Comparison of ENCODE assay signal across 8 cellular contexts in the genomic region with DNA sequence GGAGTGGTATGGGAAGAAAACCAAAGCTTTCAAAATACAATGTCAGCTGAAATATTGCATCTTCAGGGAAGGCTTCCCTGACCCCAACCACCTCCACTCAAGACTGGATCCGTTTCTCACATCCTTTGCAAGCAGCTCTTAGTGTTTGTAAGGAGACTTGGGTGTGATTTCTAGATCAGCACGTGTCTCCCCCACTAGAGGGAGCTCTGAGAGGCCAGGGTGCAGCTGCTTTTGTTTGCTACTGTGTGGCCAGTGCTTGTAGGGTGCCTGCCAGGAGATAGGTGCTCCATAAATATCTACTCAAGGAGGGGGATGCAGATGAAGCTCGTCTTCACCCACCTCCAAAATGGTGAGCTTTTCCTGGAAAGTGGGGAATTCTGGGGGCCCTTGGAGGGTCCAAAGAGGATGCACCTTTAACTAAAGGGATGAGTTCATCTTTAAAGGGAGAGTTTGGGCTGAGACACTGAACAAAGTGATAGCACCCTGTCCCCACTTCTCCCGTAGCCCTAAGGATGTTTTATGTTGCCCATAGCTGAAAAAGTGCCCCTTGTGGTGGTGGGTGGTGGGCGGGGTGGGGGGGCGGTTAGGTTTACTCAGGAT. TPM values are rescaled to one million over a fixed set of nuclear protein-coding genes. Genes with fewer than 3 reads are reported as not detected.
A peak's percentile ranks its signal among the peaks of the same experiment; 100 is the strongest.
DNase-seq lines count a peak whose midpoint lies in the region; ATAC-seq and TF ChIP-seq lines count a peak whose summit lies in the region.

No MANE protein-coding gene starts in this region.

- H3K4me1 ChIP-seq in esophagus squamous epithelium (no peaks in the 10 kb centered on the region), neutrophil (ENCODE audit: control insufficient read depth in 1 of 2, insufficient read depth in 1 of 2, low read depth in 1 of 2, low read length in 1 of 2) (peaks cover 0 to 4% of the 10 kb centered on the region in 2 experiments)

- TF ChIP-seq POLR2A in esophagus squamous epithelium (IDR thresholded peaks at IDR 0.05) = no peak

- peaks cover 0 to 29% (median 0%) of the 10 kb centered on the region in 4 donors for H3K27me3 ChIP-seq in esophagus squamous epithelium
- peaks cover 85% of the 10 kb centered on the region for H3K27me3 ChIP-seq in neutrophil

- H3K27ac ChIP-seq in esophagus squamous epithelium (no peak overlapping the region), neutrophil (no peak overlapping the region)

- H3K36me3 ChIP-seq in esophagus squamous epithelium = no peaks in the 10 kb centered on the region
- H3K36me3 ChIP-seq in neutrophil = no peaks in the 10 kb centered on the region

- 7 to 16% methylated on average over 2 to 3 of the region's 6 CpGs for WGBS in esophagus squamous epithelium, 2 donors

- H3K9me3 ChIP-seq in esophagus squamous epithelium (no peaks in the 10 kb centered on the region), neutrophil (no peaks in the 10 kb centered on the region)

- no peak for ATAC-seq in GM21825 (IDR thresholded peaks at IDR 0.05; ENCODE audit: unreplicated experiment)

- DNase-seq in SIG-M5 treated with dmso at 0.1 percent for 504 hours (lab: John Stamatoyannopoulos, UW; ENCODE audit: unreplicated experiment) (peak; percentile 49), SIG-M5 (lab: John Stamatoyannopoulos, UW) (no peak), LoVo (ENCODE audit: low spot score) (peak; percentile 34), esophagus squamous epithelium (lab: John Stamatoyannopoulos, UW) (no peak), DMS79 (lab: John Stamatoyannopoulos, UW) (no peak)

- intact Hi-C loops in esophagus squamous epithelium (cut with DNase I) = loop anchor here (10.0 kb wide), 1 partner anchor 203 kb away; no protein-coding TSS in a partner anchor

- TF ChIP-seq CTCF in WI38 (IDR thresholded peaks at IDR 0.05; ENCODE audit: low read depth, low read length) (peak; percentile 77), esophagus squamous epithelium (IDR thresholded peaks at IDR 0.05) (peak in 5 of 6 experiments; percentile 42 to 66 (median 50)), neutrophil (IDR thresholded peaks at IDR 0.05) (peak; percentile 46)

- H3K4me3 ChIP-seq in WI38 (ENCODE audit: low read depth, low read length) (no peak overlapping the region), esophagus squamous epithelium (no peak overlapping the region), neutrophil (ENCODE audit: low read depth in 1 of 2, low read length in 1 of 2) (no peak overlapping the region)

RNA-seq across cellular contexts. Expression of gene MAFB, which starts 52.6 kb away (rescaled TPM):
- 10 to 100 TPM; 36.2 to 61.7 (median 39.6) TPM for total RNA-seq in esophagus squamous epithelium

Comparison
In these comparisons a context has a peak if more than half of its experiments do, and no peak if none do; other contexts are left out.
1. DNase-seq: peak in SIG-M5 treated with dmso at 0.1 percent for 504 hours (single experiment) and LoVo (single experiment); none in SIG-M5 (single experiment), esophagus squamous epithelium (single experiment) and DMS79 (single experiment).
2. Peak in every context shown above with its lines, with median percentiles within 50 percentile points of each other: CTCF ChIP-seq.